8 cellular contexts compared by ENCODE assay signal in genomic region chr2:176188218-176188968, GRCh38. TPM values are rescaled to one million over a fixed set of nuclear protein-coding genes. Genes with fewer than 3 reads are reported as not detected.
DNase-seq lines count a peak whose midpoint lies in the region; ATAC-seq and TF ChIP-seq lines count a peak whose summit lies in the region.

Gene HOXD1 (plus strand): TSS chr2:176188668. CDS start chr2:176188802, 134 bp downstream.

- DNase-seq in Caco-2 (peak; percentile 51 to 58), SK-N-MC (ENCODE audit: low read depth, low spot score) (no peak), epidermal melanocyte (ENCODE audit: insufficient read length, low spot score) (peak; percentile 75), uterus (peak; percentile 49 to 50)

- no peaks in the 10 kb centered on the region for H3K4me1 Mint-ChIP-seq in Caco-2 (ENCODE audit: low read depth, unreplicated experiment)

- H3K27ac Mint-ChIP-seq in Caco-2 (ENCODE audit: unreplicated experiment) = no peak within 1 kb of the TSS

- H3K4me1 ChIP-seq in Caco-2 (peaks cover 14% of the 10 kb centered on the region), mucosa of rectum (ENCODE audit: control insufficient read depth in 2 of 2, insufficient read depth in 2 of 2, low read length in 2 of 2) (peaks cover 9 to 25% of the 10 kb centered on the region in 2 donors), uterus (peaks cover 0 to 9% of the 10 kb centered on the region in 2 donors)

- no peaks in the 10 kb centered on the region for H3K36me3 ChIP-seq in Caco-2 (ENCODE audit: control insufficient read depth, insufficient read depth, low read length)
- no peaks in the 10 kb centered on the region for H3K36me3 ChIP-seq in SK-N-MC (ENCODE audit: insufficient read depth, low read length)
- no peaks in the 10 kb centered on the region for H3K36me3 ChIP-seq in mucosa of rectum (ENCODE audit: control insufficient read depth in 2 of 2, insufficient read depth in 2 of 2, low read length in 2 of 2)
- H3K36me3 ChIP-seq in uterus = no peaks in the 10 kb centered on the region

- TF ChIP-seq CTCF in Caco-2 (IDR thresholded peaks at IDR 0.05; ENCODE audit: insufficient read depth in 1 of 2, low read depth in 1 of 2, low read length in 1 of 2, severe bottlenecking in 1 of 2, unreplicated experiment in 1 of 2) (no peak), uterus (IDR thresholded peaks at IDR 0.05) (no peak)

- H3K27ac ChIP-seq in SK-N-MC (no peak within 1 kb of the TSS), mucosa of rectum (ENCODE audit: low read depth in 2 of 2, low read length in 2 of 2) (peak within 1 kb of the TSS; percentile 82 to 86), uterus (peak within 1 kb of the TSS; percentile 74 to 79)

- H3K4me3 Mint-ChIP-seq in Caco-2 (ENCODE audit: unreplicated experiment) = peak within 1 kb of the TSS; percentile 78

- no TSS peak for BruUV-seq in Caco-2 (replicated peaks; lab: Mats Ljungman, UMichigan)

- H3K9me3 Mint-ChIP-seq in Caco-2 (ENCODE audit: unreplicated experiment) = no peaks in the 10 kb centered on the region

- H3K9ac ChIP-seq in SK-N-MC (ENCODE audit: insufficient read length) (peak within 1 kb of the TSS; percentile 48), mucosa of rectum (ENCODE audit: low read depth in 1 of 2, low read length in 2 of 2) (peak within 1 kb of the TSS; percentile 65 to 87)

- POLR2A ChIA-PET in Caco-2 (lab: Charles Lee) = no interaction called here

- intact Hi-C loops in Caco-2 (cut with micrococcal nuclease; ENCODE audit: unreplicated experiment) (loop anchor here (5.0 kb wide), 1 partner anchor 51 kb away; no protein-coding TSS in a partner anchor), uterus (cut with DNase I; ENCODE audit: low total_unique reads) (no loop called here)

- H3K36me3 Mint-ChIP-seq in Caco-2 (ENCODE audit: insufficient read depth, unreplicated experiment) = no peaks in the 10 kb centered on the region

- ATAC-seq in HG02759 (IDR thresholded peaks at IDR 0.05; ENCODE audit: unreplicated experiment) = peak; percentile 61
- no peak for ATAC-seq in HG02588 (IDR thresholded peaks at IDR 0.05; ENCODE audit: unreplicated experiment)
- no peak for ATAC-seq in HG03280 (IDR thresholded peaks at IDR 0.05; ENCODE audit: unreplicated experiment)

- CTCF ChIA-PET in Caco-2 (lab: Charles Lee) = interaction anchor here (0.5 kb wide), 1 partner anchor 579 kb away, joined by 9 read pairs; no protein-coding TSS in a partner anchor

- H3K27me3 Mint-ChIP-seq in Caco-2 (ENCODE audit: insufficient read depth, unreplicated experiment) = peaks cover 18% of the 10 kb centered on the region

- TF ChIP-seq POLR2A in uterus (IDR thresholded peaks at IDR 0.05) = peak; percentile 21 to 23

- peak within 1 kb of the TSS; percentile 56 for H3K4me3 ChIP-seq in Caco-2 (ENCODE audit: low read depth, low read length)
- peak within 1 kb of the TSS; percentile 89 for H3K4me3 ChIP-seq in SK-N-MC
- H3K4me3 ChIP-seq in mucosa of rectum (ENCODE audit: low read length in 2 of 2) = peak within 1 kb of the TSS; percentile 81 to 85
- H3K4me3 ChIP-seq in uterus = peak within 1 kb of the TSS; percentile 69 to 82

- H3K9me3 ChIP-seq in Caco-2 (no peaks in the 10 kb centered on the region), SK-N-MC (ENCODE audit: low read depth, low read length) (no peaks in the 10 kb centered on the region), mucosa of rectum (ENCODE audit: control insufficient read depth in 2 of 2, low read length in 2 of 2) (no peaks in the 10 kb centered on the region), uterus (no peaks in the 10 kb centered on the region)

- H3K27me3 ChIP-seq in Caco-2 (replicated peaks; ENCODE audit: control insufficient read depth, insufficient read depth, low read length) (0 out of 2 replicates have a peak, but pooled peaks cover 3% of the 10 kb centered on the region), mucosa of rectum (ENCODE audit: control insufficient read depth in 2 of 2, insufficient read depth in 2 of 2, low read length in 2 of 2) (peaks cover 0 to 3% of the 10 kb centered on the region in 2 donors), uterus (peaks cover 0 to 4% of the 10 kb centered on the region in 2 donors)

RNA-seq across cellular contexts. Expression of gene HOXD1, which starts in this region (rescaled TPM):
- total RNA-seq in Caco-2 (2022) (not detected in 2 replicates), uterus (1 to 10 TPM in 1 of 4 donors, under 1 TPM in 2, not detected in 1; 0.21 to 2.9 (median 0.52) TPM)

Comparison
In these comparisons a context has a peak if more than half of its experiments do, and no peak if none do; other contexts are left out.
1. Peak in DNase-seq and H3K4me3 ChIP-seq in Caco-2; RNA of the gene not detected or under 1 TPM.